8 cellular contexts compared by ENCODE assay signal in genomic region chr16:58462997-58463891, GRCh38. TPM values are rescaled to one million over a fixed set of nuclear protein-coding genes. Genes with fewer than 3 reads are reported as not detected.
DNase-seq lines count a peak whose midpoint lies in the region; ATAC-seq, FAIRE-seq and TF ChIP-seq lines count a peak whose summit lies in the region.

No MANE protein-coding gene starts in this region.

- no peaks in the 10 kb centered on the region for H3K36me3 Mint-ChIP-seq in progenitor cell of endocrine pancreas (ENCODE audit: insufficient read depth)

- H3K9me3 ChIP-seq in PC-3 (ENCODE audit: low read length) (no peaks in the 10 kb centered on the region), esophagus muscularis mucosa (no peaks in the 10 kb centered on the region), mucosa of descending colon (no peaks in the 10 kb centered on the region)

- H4K20me1 ChIP-seq in PC-3 (ENCODE audit: low read length) = no peaks in the 10 kb centered on the region

- H3K4me1 Mint-ChIP-seq in progenitor cell of endocrine pancreas (ENCODE audit: low read depth) = peaks cover 5% of the 10 kb centered on the region

- 13% methylated on average over 25 of the region's 106 CpGs for WGBS in esophagus muscularis mucosa

- POLR2A ChIA-PET in PC-3 (lab: Charles Lee; ENCODE audit: unreplicated experiment) = no interaction called here

- DNase-seq in GM12891 (ENCODE audit: insufficient read length, low spot score) (peak; percentile 57), PC-3 (no peak), esophagus muscularis mucosa (ENCODE audit: extremely low spot score) (no peak), progenitor cell of endocrine pancreas (ENCODE audit: low spot score, unreplicated experiment) (peak; percentile 22), SKM-1 (lab: John Stamatoyannopoulos, UW; ENCODE audit: unreplicated experiment) (no peak), mucosa of descending colon (no peak)
- DNase-seq in effector CD4-positive, alpha-beta T cell = no peak

- H3F3A ChIP-seq in PC-3 (ENCODE audit: low read length, unreplicated experiment) = no peaks in the 10 kb centered on the region

- TF ChIP-seq POLR2A in GM12891 (IDR thresholded peaks at IDR 0.05; ENCODE audit: low read depth, low read length) (no peak), esophagus muscularis mucosa (IDR thresholded peaks at IDR 0.05; ENCODE audit: low read depth) (no peak)

- peak overlapping the region; percentile 84; the same call in 1 of the 2 replicates for H2AFZ ChIP-seq in PC-3 (ENCODE audit: low read length)

- no peak overlapping the region for H3K27ac ChIP-seq in PC-3 (ENCODE audit: low read length)
- no peak overlapping the region for H3K27ac ChIP-seq in esophagus muscularis mucosa (replicated peaks in 1 of 4)

- TF ChIP-seq EP300 in esophagus muscularis mucosa (IDR thresholded peaks at IDR 0.05) = no peak

- H3K4me1 ChIP-seq in PC-3 (ENCODE audit: insufficient read depth, low read length) = peaks cover 34% of the 10 kb centered on the region
- peaks cover 7 to 28% (median 23%) of the 10 kb centered on the region in 4 donors for H3K4me1 ChIP-seq in esophagus muscularis mucosa
- H3K4me1 ChIP-seq in mucosa of descending colon (ENCODE audit: low read depth) = peaks cover 9% of the 10 kb centered on the region

- FAIRE-seq in GM12891 (lab: Jason Lieb, UNC) = peak; percentile 9

- H3K4me2 ChIP-seq in PC-3 (ENCODE audit: low read length) = peak overlapping the region; percentile 94

- CTCF ChIA-PET in PC-3 (lab: Charles Lee) = no interaction called here

- ATAC-seq in PC-3 (no peak), HG02973 (IDR thresholded peaks at IDR 0.05; ENCODE audit: unreplicated experiment) (no peak), mucosa of descending colon (no peak)

- no peaks in the 10 kb centered on the region for H3K9me2 ChIP-seq in PC-3 (replicated peaks; ENCODE audit: low read length)

- H3K4me3 Mint-ChIP-seq in progenitor cell of endocrine pancreas (ENCODE audit: low read depth) = peak overlapping the region; percentile 61

- TF ChIP-seq CTCF in PC-3 (conservative IDR thresholded peaks at IDR 0.05; ENCODE audit: low read depth, low read length) (no peak), esophagus muscularis mucosa (IDR thresholded peaks at IDR 0.05) (no peak), progenitor cell of endocrine pancreas (IDR thresholded peaks at IDR 0.05; ENCODE audit: unreplicated experiment) (no peak), mucosa of descending colon (IDR thresholded peaks at IDR 0.05) (no peak)

- no peak overlapping the region for H3K27ac Mint-ChIP-seq in progenitor cell of endocrine pancreas

- H3K36me3 ChIP-seq in PC-3 (ENCODE audit: low read depth, low read length) = no peaks in the 10 kb centered on the region
- H3K36me3 ChIP-seq in esophagus muscularis mucosa = no peaks in the 10 kb centered on the region
- no peaks in the 10 kb centered on the region for H3K36me3 ChIP-seq in mucosa of descending colon (ENCODE audit: low read depth)

- no peaks in the 10 kb centered on the region for H3K79me2 ChIP-seq in PC-3 (ENCODE audit: low read length)

- H3K9me3 Mint-ChIP-seq in progenitor cell of endocrine pancreas (ENCODE audit: low read depth) = no peaks in the 10 kb centered on the region

- H3K27me3 Mint-ChIP-seq in progenitor cell of endocrine pancreas = peaks cover 56% of the 10 kb centered on the region

- H3K27me3 ChIP-seq in PC-3 (ENCODE audit: low read length) = peaks cover 10% of the 10 kb centered on the region
- H3K27me3 ChIP-seq in esophagus muscularis mucosa = peaks cover 0 to 60% (median 34%) of the 10 kb centered on the region in 4 donors

- no peak overlapping the region for H3K9ac ChIP-seq in PC-3 (ENCODE audit: low read length)

- no TSS peak for BruUV-seq in PC-3 (replicated peaks; lab: Mats Ljungman, UMichigan)

- H3K4me3 ChIP-seq in PC-3 (ENCODE audit: low read length) (peak overlapping the region; percentile 68), esophagus muscularis mucosa (peak overlapping the region; percentile 55 to 65 (median 60)), mucosa of descending colon (no peak overlapping the region)

- intact Hi-C loops in PC-3 (cut with micrococcal nuclease) = no loop called here
- intact Hi-C loops in esophagus muscularis mucosa (cut with DNase I) = no loop called here
- intact Hi-C loops in mucosa of descending colon (cut with DNase I, micrococcal nuclease) = no loop called here

TF ChIP-seq in GM12891, 5 proteins besides CTCF, POLR2A, EP300 and RAD21:
- TF ChIP-seq POU2F2 (IDR thresholded peaks at IDR 0.05; ENCODE audit: low read depth, low read length) (no peak), PAX5 (IDR thresholded peaks at IDR 0.05; ENCODE audit: insufficient read depth, low read length, severe bottlenecking) (no peak), SPI1 (IDR thresholded peaks at IDR 0.05; ENCODE audit: low read depth, low read length) (no peak), POLR2AphosphoS5 (IDR thresholded peaks at IDR 0.05; ENCODE audit: low read depth, low read length) (no peak), TAF1 (IDR thresholded peaks at IDR 0.05; ENCODE audit: low read depth, low read length) (no peak)

RNA-seq across cellular contexts. Expression of gene NDRG4, which starts 36.7 kb away (rescaled TPM):
- 0.58 TPM for polyA plus RNA-seq in GM12891 (2012; ENCODE audit: low read depth, missing spikeins)
- total RNA-seq in PC-3 (2014; rRNA removed) (14.2 and 26.6 TPM in 2 replicates), esophagus muscularis mucosa (10 to 100 TPM; 11.1 to 14.8 (median 12.3) TPM), progenitor cell of endocrine pancreas (25.7 and 37.5 TPM in 2 replicates), mucosa of descending colon (10 to 100 TPM in 1 of 3 donors, 1 to 10 TPM in 2; 3.0 to 15.8 (median 3.6) TPM)

RNA-seq across cellular contexts. Expression of gene SETD6, which starts 52.1 kb away (rescaled TPM):
- 10.9 TPM for polyA plus RNA-seq in GM12891 (2012; ENCODE audit: low read depth, missing spikeins)
- total RNA-seq in PC-3 (2014; rRNA removed) = 22.0 and 22.5 TPM in 2 replicates
- total RNA-seq in esophagus muscularis mucosa = 10 to 100 TPM; 18.2 to 27.5 (median 22.0) TPM
- 33.7 and 35.4 TPM in 2 replicates for total RNA-seq in progenitor cell of endocrine pancreas
- total RNA-seq in mucosa of descending colon = 10 to 100 TPM; 12.8 to 17.5 (median 14.2) TPM

Comparison
In these comparisons a context has a peak if more than half of its experiments do, and no peak if none do; other contexts are left out.
1. DNase-seq: peak in GM12891 (single experiment) and progenitor cell of endocrine pancreas (single experiment); none in PC-3 (single experiment), esophagus muscularis mucosa (single experiment), effector CD4-positive, alpha-beta T cell (single experiment), SKM-1 (single experiment) and mucosa of descending colon (0 of 3).